ENCODE assay signal across 8 cellular contexts in genomic region chr16:58127634-58128033, GRCh38. TPM values are rescaled to one million over a fixed set of nuclear protein-coding genes. Genes with fewer than 3 reads are reported as not detected.
A peak's percentile ranks its signal among the peaks of the same experiment; 100 is the strongest.
DNase-seq lines count a peak whose midpoint lies in the region; ATAC-seq and TF ChIP-seq lines count a peak whose summit lies in the region.

No MANE protein-coding gene starts in this region.

- H3K4me3 ChIP-seq in AG04449 (ENCODE audit: low read depth, low read length) (peak overlapping the region; percentile 96), body of pancreas (no peak overlapping the region)

- peaks cover 45% of the 10 kb centered on the region for H3K4me1 ChIP-seq in body of pancreas

- no peaks in the 10 kb centered on the region for H3K27me3 ChIP-seq in body of pancreas

- DNase-seq in AG04449 (ENCODE audit: low read depth, low spot score) (no peak), HFFc6 (peak; percentile 30), body of pancreas (no peak), mesenteric fat pad (ENCODE audit: low spot score) (peak; percentile 14), sciatic nerve (ENCODE audit: low spot score) (no peak), NCI-H1694 treated with DMSO at 0.1 percent for 48 hours (lab: John Stamatoyannopoulos, UW) (no peak), C1 segment of cervical spinal cord (lab: John Stamatoyannopoulos, UW) (no peak)

- H3K4me3 Mint-ChIP-seq in HFFc6 = peak overlapping the region; percentile 95

- H3K9me3 Mint-ChIP-seq in HFFc6 = peaks cover 6% of the 10 kb centered on the region; the same call in 1 of the 2 replicates

- peaks cover 2% of the 10 kb centered on the region; the same call in 1 of the 2 replicates for H3K27me3 Mint-ChIP-seq in HFFc6 (ENCODE audit: insufficient read depth)

- TF ChIP-seq CTCF in AG04449 (IDR thresholded peaks at IDR 0.05; ENCODE audit: insufficient read depth, low read length, missing control alignments) (peak; percentile 17), HFFc6 (IDR thresholded peaks at IDR 0.05) (no peak; the same call in none of the 2 replicates), body of pancreas (IDR thresholded peaks at IDR 0.05) (peak in 2 of 7 experiments; percentile 4 to 6)

- peaks cover 6% of the 10 kb centered on the region; the same call in 1 of the 2 replicates for H3K36me3 Mint-ChIP-seq in HFFc6 (ENCODE audit: low read depth)

- POLR2A ChIA-PET in AG04449 (lab: Yijun Ruan, JAX) = no interaction called here

- H3K36me3 ChIP-seq in body of pancreas (replicated peaks in 1 of 2; ENCODE audit: insufficient read depth in 1 of 2, low read depth in 2 of 2) = no peaks in the 10 kb centered on the region

- peak overlapping the region; percentile 98 for H3K27ac Mint-ChIP-seq in HFFc6

- peak overlapping the region in 3 of 4 donors; percentile 56 to 94 (median 78) for H3K27ac ChIP-seq in body of pancreas

- intact Hi-C loops in body of pancreas (cut with DNase I) = no loop called here
- intact Hi-C loops in sciatic nerve (cut with DNase I) = loop anchor here (5.0 kb wide), 1 partner anchor 105 kb away; no protein-coding TSS in a partner anchor

- no peak for ATAC-seq in body of pancreas
- no peak for ATAC-seq in sciatic nerve
- ATAC-seq in GM18870 (IDR thresholded peaks at IDR 0.05; ENCODE audit: unreplicated experiment) = no peak

- WGBS in body of pancreas, 2 donors = 7 to 17% methylated on average over 4 of the region's 4 CpGs

- no peak for TF ChIP-seq POLR2A in body of pancreas (IDR thresholded peaks at IDR 0.05)

- no peaks in the 10 kb centered on the region for H3K9me3 ChIP-seq in body of pancreas

- peaks cover 53% of the 10 kb centered on the region for H3K4me1 Mint-ChIP-seq in HFFc6 (ENCODE audit: low read depth)

- CTCF ChIA-PET in AG04449 (lab: Yijun Ruan, JAX) = interaction anchor here (0.7 to 3.3 kb wide), 11 partner anchors 11 to 229 kb away, joined by 3 to 15 read pairs (median 5); partner anchors contain the start of gene MMP15

RNA-seq across cellular contexts. Expression of gene CFAP20, which starts 1.5 kb away (rescaled TPM):
- total RNA-seq in HFFc6 (2021; fragmentation: NEBNext Ultra II Directional; extraction: Animal tissue kit (Norgen Biotek cat#: 25700)) = 10 to 100 TPM; 31.6 to 35.9 (median 34.0) TPM
- total RNA-seq in body of pancreas = 10 to 100 TPM; 11.9 to 33.2 TPM
- 28.5 TPM for total RNA-seq in mesenteric fat pad
- 27.2 TPM for total RNA-seq in sciatic nerve

Comparison
In these comparisons a context has a peak if more than half of its experiments do, and no peak if none do; other contexts are left out.
1. DNase-seq: peak in HFFc6 (single experiment) and mesenteric fat pad (single experiment); none in AG04449 (single experiment), body of pancreas (0 of 4), sciatic nerve (single experiment), NCI-H1694 treated with DMSO at 0.1 percent for 48 hours (single experiment) and C1 segment of cervical spinal cord (0 of 14).